ENCODE assay signal across 1 cellular context in the genomic region with DNA sequence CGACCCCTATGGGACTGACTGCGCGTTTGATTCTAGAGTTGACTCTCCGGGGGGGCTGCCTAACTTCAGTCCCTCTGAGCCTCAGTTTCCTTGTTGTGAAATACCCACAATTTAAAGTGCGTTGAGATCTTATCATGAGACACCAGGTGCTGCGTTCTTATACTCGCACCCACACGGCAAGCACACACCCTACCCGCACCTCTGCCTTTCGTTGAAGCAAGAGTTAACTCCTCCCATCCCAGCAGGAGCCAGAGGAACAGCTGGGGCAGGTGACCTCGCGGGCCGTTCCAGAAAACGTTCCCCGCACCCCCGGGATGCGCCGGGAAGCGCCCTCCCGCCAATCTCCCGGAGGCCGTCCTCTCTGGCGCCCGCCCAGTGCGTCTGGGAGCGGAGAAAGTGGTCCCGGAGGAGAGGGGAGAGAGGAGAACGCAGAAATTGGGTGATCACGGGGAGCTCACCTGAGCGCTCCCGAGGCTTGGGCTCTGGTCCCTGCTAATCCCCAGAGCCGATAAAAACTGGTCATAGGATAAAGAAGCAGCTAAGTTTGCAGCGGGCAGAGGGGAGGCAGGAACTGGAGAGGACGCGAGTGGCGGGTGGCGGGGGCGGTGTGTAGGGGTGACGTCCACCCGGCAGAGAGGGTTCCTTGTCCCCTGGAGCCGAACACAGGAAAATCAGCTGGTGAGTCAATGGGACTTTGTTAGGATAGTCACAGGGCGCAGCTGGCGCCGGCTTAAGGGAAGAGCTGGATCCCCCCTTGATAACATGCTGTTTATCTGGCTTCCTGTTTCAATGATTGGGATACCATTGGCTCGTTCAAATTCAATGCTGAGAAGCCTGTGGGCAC.
TF ChIP-seq lines count a peak whose summit lies in the region.

No MANE protein-coding gene starts in this region.

TF ChIP-seq in H1, 55 proteins besides CTCF, POLR2A, EP300 and RAD21:
- peak; percentile 54; the same call in 1 of the 2 replicates for TF ChIP-seq SUZ12 (IDR thresholded peaks at IDR 0.05; ENCODE audit: low read length)
- peak; percentile 11 for TF ChIP-seq RNF2 (IDR thresholded peaks at IDR 0.05; ENCODE audit: borderline replicate concordance, low read depth, low read length, missing control alignments, poor library complexity, severe bottlenecking)
- peak; percentile 24; the same call in 1 of the 2 replicates for TF ChIP-seq RBBP5 (IDR thresholded peaks at IDR 0.05; ENCODE audit: borderline replicate concordance, low read depth, low read length)
- TF ChIP-seq GABPA (IDR thresholded peaks at IDR 0.05; ENCODE audit: borderline replicate concordance, insufficient read depth, low read length) = no peak
- TF ChIP-seq, protein P1, sequence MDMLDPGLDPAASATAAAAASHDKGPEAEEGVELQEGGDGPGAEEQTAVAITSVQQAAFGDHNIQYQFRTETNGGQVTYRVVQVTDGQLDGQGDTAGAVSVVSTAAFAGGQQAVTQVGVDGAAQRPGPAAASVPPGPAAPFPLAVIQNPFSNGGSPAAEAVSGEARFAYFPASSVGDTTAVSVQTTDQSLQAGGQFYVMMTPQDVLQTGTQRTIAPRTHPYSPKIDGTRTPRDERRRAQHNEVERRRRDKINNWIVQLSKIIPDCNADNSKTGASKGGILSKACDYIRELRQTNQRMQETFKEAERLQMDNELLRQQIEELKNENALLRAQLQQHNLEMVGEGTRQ (IDR thresholded peaks at IDR 0.05; ENCODE audit: low read length) = no peak
- no peak for TF ChIP-seq ZNF274 (IDR thresholded peaks at IDR 0.05; ENCODE audit: borderline replicate concordance, extremely low read depth, low read length)
- TF ChIP-seq CREB1 (IDR thresholded peaks at IDR 0.05) = no peak; the same call in 1 of the 2 replicates
- peak; percentile 21 for TF ChIP-seq SAP30 (IDR thresholded peaks at IDR 0.05; ENCODE audit: insufficient read depth, insufficient replicate concordance, low read length)
- TF ChIP-seq KDM4A (IDR thresholded peaks at IDR 0.05; ENCODE audit: low read depth, low read length, severe bottlenecking) = peak; percentile 17
- TF ChIP-seq EZH2 (IDR thresholded peaks at IDR 0.05; ENCODE audit: low read depth, low read length, severe bottlenecking) = peak; percentile 26
